In genomic region chr17:79831367-79832210, GRCh38 we compare ENCODE assay signal across 1 cellular context.
TF ChIP-seq lines count a peak whose summit lies in the region.

No MANE protein-coding gene starts in this region.

TF ChIP-seq in HepG2, 621 proteins besides CTCF, POLR2A, EP300 and RAD21 (continued from another document and continues in another):
- TF ChIP-seq HES4 (CRISPR knock-in tag; IDR thresholded peaks at IDR 0.05; ENCODE audit: borderline replicate concordance) (0 out of 2 replicates have a peak, but pooled peaks have one; percentile 46), ZNF383 (CRISPR knock-in tag; IDR thresholded peaks at IDR 0.05; ENCODE audit: borderline replicate concordance) (no peak), CAMTA2 (CRISPR knock-in tag; IDR thresholded peaks at IDR 0.05; ENCODE audit: borderline replicate concordance) (0 out of 2 replicates have a peak, but pooled peaks have one; percentile 15), ZNF337 (CRISPR knock-in tag; IDR thresholded peaks at IDR 0.05; ENCODE audit: borderline replicate concordance, low read depth) (0 out of 2 replicates have a peak, but pooled peaks have one; percentile 75), SIX4 (CRISPR knock-in tag; IDR thresholded peaks at IDR 0.05) (no peak), U2AF1 (optimal IDR thresholded peaks at IDR 0.05; ENCODE audit: low read depth, low read length) (peak; percentile 73), ZNF274 (CRISPR knock-in tag; IDR thresholded peaks at IDR 0.05) (0 out of 2 replicates have a peak, but pooled peaks have one; percentile 67), TMF1 (CRISPR knock-in tag; IDR thresholded peaks at IDR 0.05; ENCODE audit: low read depth) (peak; percentile 45; the same call in 1 of the 2 replicates), TRAFD1 (CRISPR knock-in tag; IDR thresholded peaks at IDR 0.05; ENCODE audit: borderline replicate concordance) (no peak), ZNF567 (CRISPR knock-in tag; IDR thresholded peaks at IDR 0.05; ENCODE audit: borderline replicate concordance) (no peak), PITX1 (CRISPR knock-in tag; IDR thresholded peaks at IDR 0.05) (0 out of 2 replicates have a peak, but pooled peaks have one; percentile 6), ZNF850 (CRISPR knock-in tag; conservative IDR thresholded peaks at IDR 0.05) (no peak), REL (CRISPR knock-in tag; conservative IDR thresholded peaks at IDR 0.05) (peak; percentile 48; the same call in 1 of the 2 replicates), E2F5 (CRISPR knock-in tag; conservative IDR thresholded peaks at IDR 0.05) (peak; percentile 47; the same call in 1 of the 2 replicates), ZNF577 (CRISPR knock-in tag; IDR thresholded peaks at IDR 0.05; ENCODE audit: borderline replicate concordance, low read depth) (no peak), ZNF574 (CRISPR knock-in tag; IDR thresholded peaks at IDR 0.05) (peak; percentile 25), ZSCAN31 (CRISPR knock-in tag; IDR thresholded peaks at IDR 0.05; ENCODE audit: low read depth) (0 out of 2 replicates have a peak, but pooled peaks have one; percentile 12), TOE1 (CRISPR knock-in tag; IDR thresholded peaks at IDR 0.05) (no peak), ZMYM3 (CRISPR knock-in tag; IDR thresholded peaks at IDR 0.05) (peak; percentile 41; the same call in 1 of the 2 replicates), MEIS2 (CRISPR knock-in tag; IDR thresholded peaks at IDR 0.05) (peak; percentile 69; the same call in 1 of the 2 replicates)
- TF ChIP-seq, protein P1, sequence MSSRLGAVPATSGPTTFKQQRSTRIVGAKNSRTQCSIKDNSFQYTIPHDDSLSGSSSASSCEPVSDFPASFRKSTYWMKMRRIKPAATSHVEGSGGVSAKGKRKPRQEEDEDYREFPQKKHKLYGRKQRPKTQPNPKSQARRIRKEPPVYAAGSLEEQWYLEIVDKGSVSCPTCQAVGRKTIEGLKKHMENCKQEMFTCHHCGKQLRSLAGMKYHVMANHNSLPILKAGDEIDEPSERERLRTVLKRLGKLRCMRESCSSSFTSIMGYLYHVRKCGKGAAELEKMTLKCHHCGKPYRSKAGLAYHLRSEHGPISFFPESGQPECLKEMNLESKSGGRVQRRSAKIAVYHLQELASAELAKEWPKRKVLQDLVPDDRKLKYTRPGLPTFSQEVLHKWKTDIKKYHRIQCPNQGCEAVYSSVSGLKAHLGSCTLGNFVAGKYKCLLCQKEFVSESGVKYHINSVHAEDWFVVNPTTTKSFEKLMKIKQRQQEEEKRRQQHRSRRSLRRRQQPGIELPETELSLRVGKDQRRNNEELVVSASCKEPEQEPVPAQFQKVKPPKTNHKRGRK (CRISPR knock-in tag; IDR thresholded peaks at IDR 0.05): no peak
- TF ChIP-seq, protein P2, sequence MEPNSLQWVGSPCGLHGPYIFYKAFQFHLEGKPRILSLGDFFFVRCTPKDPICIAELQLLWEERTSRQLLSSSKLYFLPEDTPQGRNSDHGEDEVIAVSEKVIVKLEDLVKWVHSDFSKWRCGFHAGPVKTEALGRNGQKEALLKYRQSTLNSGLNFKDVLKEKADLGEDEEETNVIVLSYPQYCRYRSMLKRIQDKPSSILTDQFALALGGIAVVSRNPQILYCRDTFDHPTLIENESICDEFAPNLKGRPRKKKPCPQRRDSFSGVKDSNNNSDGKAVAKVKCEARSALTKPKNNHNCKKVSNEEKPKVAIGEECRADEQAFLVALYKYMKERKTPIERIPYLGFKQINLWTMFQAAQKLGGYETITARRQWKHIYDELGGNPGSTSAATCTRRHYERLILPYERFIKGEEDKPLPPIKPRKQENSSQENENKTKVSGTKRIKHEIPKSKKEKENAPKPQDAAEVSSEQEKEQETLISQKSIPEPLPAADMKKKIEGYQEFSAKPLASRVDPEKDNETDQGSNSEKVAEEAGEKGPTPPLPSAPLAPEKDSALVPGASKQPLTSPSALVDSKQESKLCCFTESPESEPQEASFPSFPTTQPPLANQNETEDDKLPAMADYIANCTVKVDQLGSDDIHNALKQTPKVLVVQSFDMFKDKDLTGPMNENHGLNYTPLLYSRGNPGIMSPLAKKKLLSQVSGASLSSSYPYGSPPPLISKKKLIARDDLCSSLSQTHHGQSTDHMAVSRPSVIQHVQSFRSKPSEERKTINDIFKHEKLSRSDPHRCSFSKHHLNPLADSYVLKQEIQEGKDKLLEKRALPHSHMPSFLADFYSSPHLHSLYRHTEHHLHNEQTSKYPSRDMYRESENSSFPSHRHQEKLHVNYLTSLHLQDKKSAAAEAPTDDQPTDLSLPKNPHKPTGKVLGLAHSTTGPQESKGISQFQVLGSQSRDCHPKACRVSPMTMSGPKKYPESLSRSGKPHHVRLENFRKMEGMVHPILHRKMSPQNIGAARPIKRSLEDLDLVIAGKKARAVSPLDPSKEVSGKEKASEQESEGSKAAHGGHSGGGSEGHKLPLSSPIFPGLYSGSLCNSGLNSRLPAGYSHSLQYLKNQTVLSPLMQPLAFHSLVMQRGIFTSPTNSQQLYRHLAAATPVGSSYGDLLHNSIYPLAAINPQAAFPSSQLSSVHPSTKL (CRISPR knock-in tag; IDR thresholded peaks at IDR 0.05): 0 out of 2 replicates have a peak, but pooled peaks have one; percentile 8
- TF ChIP-seq, protein P3, sequence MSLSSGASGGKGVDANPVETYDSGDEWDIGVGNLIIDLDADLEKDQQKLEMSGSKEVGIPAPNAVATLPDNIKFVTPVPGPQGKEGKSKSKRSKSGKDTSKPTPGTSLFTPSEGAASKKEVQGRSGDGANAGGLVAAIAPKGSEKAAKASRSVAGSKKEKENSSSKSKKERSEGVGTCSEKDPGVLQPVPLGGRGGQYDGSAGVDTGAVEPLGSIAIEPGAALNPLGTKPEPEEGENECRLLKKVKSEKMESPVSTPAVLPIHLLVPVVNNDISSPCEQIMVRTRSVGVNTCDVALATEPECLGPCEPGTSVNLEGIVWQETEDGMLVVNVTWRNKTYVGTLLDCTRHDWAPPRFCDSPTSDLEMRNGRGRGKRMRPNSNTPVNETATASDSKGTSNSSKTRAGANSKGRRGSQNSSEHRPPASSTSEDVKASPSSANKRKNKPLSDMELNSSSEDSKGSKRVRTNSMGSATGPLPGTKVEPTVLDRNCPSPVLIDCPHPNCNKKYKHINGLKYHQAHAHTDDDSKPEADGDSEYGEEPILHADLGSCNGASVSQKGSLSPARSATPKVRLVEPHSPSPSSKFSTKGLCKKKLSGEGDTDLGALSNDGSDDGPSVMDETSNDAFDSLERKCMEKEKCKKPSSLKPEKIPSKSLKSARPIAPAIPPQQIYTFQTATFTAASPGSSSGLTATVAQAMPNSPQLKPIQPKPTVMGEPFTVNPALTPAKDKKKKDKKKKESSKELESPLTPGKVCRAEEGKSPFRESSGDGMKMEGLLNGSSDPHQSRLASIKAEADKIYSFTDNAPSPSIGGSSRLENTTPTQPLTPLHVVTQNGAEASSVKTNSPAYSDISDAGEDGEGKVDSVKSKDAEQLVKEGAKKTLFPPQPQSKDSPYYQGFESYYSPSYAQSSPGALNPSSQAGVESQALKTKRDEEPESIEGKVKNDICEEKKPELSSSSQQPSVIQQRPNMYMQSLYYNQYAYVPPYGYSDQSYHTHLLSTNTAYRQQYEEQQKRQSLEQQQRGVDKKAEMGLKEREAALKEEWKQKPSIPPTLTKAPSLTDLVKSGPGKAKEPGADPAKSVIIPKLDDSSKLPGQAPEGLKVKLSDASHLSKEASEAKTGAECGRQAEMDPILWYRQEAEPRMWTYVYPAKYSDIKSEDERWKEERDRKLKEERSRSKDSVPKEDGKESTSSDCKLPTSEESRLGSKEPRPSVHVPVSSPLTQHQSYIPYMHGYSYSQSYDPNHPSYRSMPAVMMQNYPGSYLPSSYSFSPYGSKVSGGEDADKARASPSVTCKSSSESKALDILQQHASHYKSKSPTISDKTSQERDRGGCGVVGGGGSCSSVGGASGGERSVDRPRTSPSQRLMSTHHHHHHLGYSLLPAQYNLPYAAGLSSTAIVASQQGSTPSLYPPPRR (CRISPR knock-in tag; IDR thresholded peaks at IDR 0.05; ENCODE audit: borderline replicate concordance): peak; percentile 76
- TF ChIP-seq, protein P4, sequence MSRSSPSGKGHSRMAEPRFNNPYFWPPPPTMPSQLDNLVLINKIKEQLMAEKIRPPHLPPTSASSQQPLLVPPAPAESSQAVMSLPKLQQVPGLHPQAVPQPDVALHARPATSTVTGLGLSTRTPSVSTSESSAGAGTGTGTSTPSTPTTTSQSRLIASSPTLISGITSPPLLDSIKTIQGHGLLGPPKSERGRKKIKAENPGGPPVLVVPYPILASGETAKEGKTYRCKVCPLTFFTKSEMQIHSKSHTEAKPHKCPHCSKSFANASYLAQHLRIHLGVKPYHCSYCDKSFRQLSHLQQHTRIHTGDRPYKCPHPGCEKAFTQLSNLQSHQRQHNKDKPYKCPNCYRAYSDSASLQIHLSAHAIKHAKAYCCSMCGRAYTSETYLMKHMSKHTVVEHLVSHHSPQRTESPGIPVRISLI (CRISPR knock-in tag; IDR thresholded peaks at IDR 0.05; ENCODE audit: borderline replicate concordance): peak; percentile 87
- TF ChIP-seq, protein P5, sequence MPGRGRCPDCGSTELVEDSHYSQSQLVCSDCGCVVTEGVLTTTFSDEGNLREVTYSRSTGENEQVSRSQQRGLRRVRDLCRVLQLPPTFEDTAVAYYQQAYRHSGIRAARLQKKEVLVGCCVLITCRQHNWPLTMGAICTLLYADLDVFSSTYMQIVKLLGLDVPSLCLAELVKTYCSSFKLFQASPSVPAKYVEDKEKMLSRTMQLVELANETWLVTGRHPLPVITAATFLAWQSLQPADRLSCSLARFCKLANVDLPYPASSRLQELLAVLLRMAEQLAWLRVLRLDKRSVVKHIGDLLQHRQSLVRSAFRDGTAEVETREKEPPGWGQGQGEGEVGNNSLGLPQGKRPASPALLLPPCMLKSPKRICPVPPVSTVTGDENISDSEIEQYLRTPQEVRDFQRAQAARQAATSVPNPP (CRISPR knock-in tag; IDR thresholded peaks at IDR 0.05): peak; percentile 27; the same call in 1 of the 2 replicates
- TF ChIP-seq, protein P6, sequence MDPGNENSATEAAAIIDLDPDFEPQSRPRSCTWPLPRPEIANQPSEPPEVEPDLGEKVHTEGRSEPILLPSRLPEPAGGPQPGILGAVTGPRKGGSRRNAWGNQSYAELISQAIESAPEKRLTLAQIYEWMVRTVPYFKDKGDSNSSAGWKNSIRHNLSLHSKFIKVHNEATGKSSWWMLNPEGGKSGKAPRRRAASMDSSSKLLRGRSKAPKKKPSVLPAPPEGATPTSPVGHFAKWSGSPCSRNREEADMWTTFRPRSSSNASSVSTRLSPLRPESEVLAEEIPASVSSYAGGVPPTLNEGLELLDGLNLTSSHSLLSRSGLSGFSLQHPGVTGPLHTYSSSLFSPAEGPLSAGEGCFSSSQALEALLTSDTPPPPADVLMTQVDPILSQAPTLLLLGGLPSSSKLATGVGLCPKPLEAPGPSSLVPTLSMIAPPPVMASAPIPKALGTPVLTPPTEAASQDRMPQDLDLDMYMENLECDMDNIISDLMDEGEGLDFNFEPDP (CRISPR knock-in tag; conservative IDR thresholded peaks at IDR 0.05): 0 out of 2 replicates have a peak, but pooled peaks have one; percentile 80
- TF ChIP-seq, protein P7, sequence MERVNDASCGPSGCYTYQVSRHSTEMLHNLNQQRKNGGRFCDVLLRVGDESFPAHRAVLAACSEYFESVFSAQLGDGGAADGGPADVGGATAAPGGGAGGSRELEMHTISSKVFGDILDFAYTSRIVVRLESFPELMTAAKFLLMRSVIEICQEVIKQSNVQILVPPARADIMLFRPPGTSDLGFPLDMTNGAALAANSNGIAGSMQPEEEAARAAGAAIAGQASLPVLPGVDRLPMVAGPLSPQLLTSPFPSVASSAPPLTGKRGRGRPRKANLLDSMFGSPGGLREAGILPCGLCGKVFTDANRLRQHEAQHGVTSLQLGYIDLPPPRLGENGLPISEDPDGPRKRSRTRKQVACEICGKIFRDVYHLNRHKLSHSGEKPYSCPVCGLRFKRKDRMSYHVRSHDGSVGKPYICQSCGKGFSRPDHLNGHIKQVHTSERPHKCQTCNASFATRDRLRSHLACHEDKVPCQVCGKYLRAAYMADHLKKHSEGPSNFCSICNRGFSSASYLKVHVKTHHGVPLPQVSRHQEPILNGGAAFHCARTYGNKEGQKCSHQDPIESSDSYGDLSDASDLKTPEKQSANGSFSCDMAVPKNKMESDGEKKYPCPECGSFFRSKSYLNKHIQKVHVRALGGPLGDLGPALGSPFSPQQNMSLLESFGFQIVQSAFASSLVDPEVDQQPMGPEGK (CRISPR knock-in tag; IDR thresholded peaks at IDR 0.05): peak; percentile 93
